In the genomic region with DNA sequence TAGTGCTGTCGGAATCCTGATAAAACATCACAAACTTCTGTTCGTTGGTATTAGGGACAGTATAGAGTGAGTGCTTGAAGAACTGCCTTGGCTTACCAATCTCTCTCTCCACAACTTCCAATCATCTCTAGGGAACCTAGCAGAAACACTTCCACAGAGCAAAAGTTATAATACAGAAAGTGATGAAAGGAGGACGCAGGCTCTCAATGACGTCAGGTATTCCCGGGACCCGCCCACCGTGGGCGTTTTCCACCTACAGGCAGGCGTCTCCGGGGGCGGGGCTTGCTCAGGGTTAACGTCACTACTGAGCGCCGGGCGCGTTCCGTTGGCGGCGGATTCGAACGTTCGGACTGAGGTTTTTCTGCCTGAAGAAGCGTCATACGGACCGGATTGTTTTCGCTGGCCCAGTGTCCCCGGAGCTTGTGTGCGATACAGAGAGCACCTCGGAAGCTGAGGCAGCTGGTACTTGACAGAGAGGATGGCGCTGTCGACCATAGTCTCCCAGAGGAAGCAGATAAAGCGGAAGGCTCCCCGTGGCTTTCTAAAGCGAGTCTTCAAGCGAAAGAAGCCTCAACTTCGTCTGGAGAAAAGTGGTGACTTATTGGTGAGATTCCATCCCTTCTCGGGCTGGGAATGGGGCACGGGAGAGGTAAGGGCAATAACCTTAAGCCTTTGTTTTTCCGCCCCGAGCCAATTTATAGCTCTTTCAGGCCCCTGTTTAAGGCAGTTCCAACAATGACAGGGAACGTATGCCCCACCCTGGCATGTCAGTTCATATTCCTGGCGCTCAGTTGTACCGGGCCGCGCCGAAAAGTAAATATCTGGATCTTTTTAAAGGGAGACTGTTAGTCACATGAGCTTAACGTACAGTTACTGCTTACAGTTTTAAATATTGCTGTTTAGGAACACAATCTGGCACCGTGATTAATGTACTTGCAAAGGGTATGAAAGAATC, we compare ENCODE assay signal across 9 cellular contexts. TPM values are rescaled to one million over a fixed set of nuclear protein-coding genes. Genes with fewer than 3 reads are reported as not detected.
DNase-seq lines count a peak whose midpoint lies in the region; ATAC-seq, FAIRE-seq and TF ChIP-seq lines count a peak whose summit lies in the region.
"Had no signal": no experiment of that assay in that cellular context is flagged by ENCODE, and none has a peak within 500 bp of the region (broad histone marks: within the 10 kb centered on the region; RNA-seq: fewer than 3 reads in every experiment).

A gene (plus strand): TSS at position 320 of the 955 bp plus-strand sequence. CDS start 159 bp downstream, at position 479.

- DNase-seq in Ammon's horn (ENCODE audit: low spot score) (peak; percentile 78), NCI-H345 (lab: John Stamatoyannopoulos, UW) (peak; percentile 90), keratinocyte (ENCODE audit: low read depth, low spot score) (peak; percentile 38)
- peak; percentile 71 to 92 (median 74) for DNase-seq in activated CD4-positive, CD25-positive, alpha-beta regulatory T cell (lab: John Stamatoyannopoulos, UW)
- DNase-seq in central memory CD8-positive, alpha-beta T cell (ENCODE audit: low spot score in 2 of 2): peak; percentile 67 to 70
- peak; percentile 70 to 94 for DNase-seq in stimulated activated CD4-positive, alpha-beta T cell treated with anti-CD3 and anti-CD28 coated beads, Interleukin-15, amount 100 ng/mL, for 1 hour (ENCODE audit: low read depth in 1 of 2, low spot score in 1 of 2)

- H3K4me3 Mint-ChIP-seq in central memory CD8-positive, alpha-beta T cell: no peak within 1 kb of the TSS
- H3K4me3 Mint-ChIP-seq: dendritic cell treated with granulocyte-macrophage colony-stimulating factor and Interleukin-4, amounts not matched to agents 40 ng/mL and 50 ng/mL, for 4 days had no signal

- peak within 1 kb of the TSS; percentile 100 for H2AFZ ChIP-seq in keratinocyte (ENCODE audit: control insufficient read depth, low read length)

- no peak within 1 kb of the TSS for H3K27ac Mint-ChIP-seq in central memory CD8-positive, alpha-beta T cell (ENCODE audit: low read depth)
- H3K27ac Mint-ChIP-seq: dendritic cell treated with granulocyte-macrophage colony-stimulating factor and Interleukin-4, amounts not matched to agents 40 ng/mL and 50 ng/mL, for 4 days had no signal

- peak within 1 kb of the TSS; percentile 51 to 96 (median 91) for H3K4me3 ChIP-seq in keratinocyte (ENCODE audit: control insufficient read depth in 2 of 3, extremely low read depth in 1 of 3, insufficient read depth in 2 of 3, low read depth in 1 of 3, low read length in 3 of 3)

- no peaks in the 10 kb centered on the region for H3K27me3 Mint-ChIP-seq in central memory CD8-positive, alpha-beta T cell
- H3K27me3 Mint-ChIP-seq: dendritic cell treated with granulocyte-macrophage colony-stimulating factor and Interleukin-4, amounts not matched to agents 40 ng/mL and 50 ng/mL, for 4 days had no signal

- H3K4me1 Mint-ChIP-seq in central memory CD8-positive, alpha-beta T cell: peaks cover 6% of the 10 kb centered on the region

- H3K27me3 ChIP-seq in keratinocyte (ENCODE audit: control insufficient read depth, extremely low read depth, insufficient read depth, low read length): no peaks in the 10 kb centered on the region

- peak within 1 kb of the TSS; percentile 85 for H3K9ac ChIP-seq in keratinocyte (ENCODE audit: control insufficient read depth, extremely low read depth, insufficient read depth, low read length)

- no peaks in the 10 kb centered on the region for H3K36me3 ChIP-seq in keratinocyte (ENCODE audit: control insufficient read depth in 2 of 2, extremely low read depth in 1 of 2, insufficient read depth in 2 of 2, low read length in 2 of 2)

- H3K9me1 ChIP-seq in keratinocyte (ENCODE audit: control insufficient read depth, extremely low read depth, insufficient read depth, low read length): no peaks in the 10 kb centered on the region

- H3K36me3 Mint-ChIP-seq in central memory CD8-positive, alpha-beta T cell (ENCODE audit: insufficient read depth): peaks cover 2% of the 10 kb centered on the region

- ATAC-seq in GM19043 (IDR thresholded peaks at IDR 0.05; ENCODE audit: low read depth, unreplicated experiment) (peak; percentile 95), HG03342 (IDR thresholded peaks at IDR 0.05; ENCODE audit: unreplicated experiment) (peak; percentile 96)
- ATAC-seq in central memory CD8-positive, alpha-beta T cell (replicated peaks; ENCODE audit: extremely low read depth, poor library complexity, severe bottlenecking): peak; percentile 72

- H3K9me3 ChIP-seq in keratinocyte (ENCODE audit: control insufficient read depth, low read depth, low read length): no peaks in the 10 kb centered on the region

- H3K4me1 ChIP-seq in keratinocyte (ENCODE audit: control insufficient read depth, extremely low read depth, insufficient read depth, low read length): peaks cover 10% of the 10 kb centered on the region

- TF ChIP-seq CTCF in keratinocyte (optimal IDR thresholded peaks at IDR 0.05 in 1 of 3, IDR thresholded peaks at IDR 0.05 in 1 of 3, conservative IDR thresholded peaks at IDR 0.05 in 1 of 3; ENCODE audit: extremely low read depth in 1 of 3, insufficient read depth in 2 of 3, low read length in 3 of 3): no peak

- peaks cover 33% of the 10 kb centered on the region for H3K79me2 ChIP-seq in keratinocyte (ENCODE audit: control insufficient read depth, insufficient read depth, low read length)

- H4K20me1 ChIP-seq in keratinocyte (ENCODE audit: control insufficient read depth, extremely low read depth, insufficient read depth, low read length): no peaks in the 10 kb centered on the region

- H3K4me2 ChIP-seq in keratinocyte (ENCODE audit: control insufficient read depth, extremely low read depth, insufficient read depth, low read depth, low read length): peak within 1 kb of the TSS; percentile 93

- H3K9me3 Mint-ChIP-seq in central memory CD8-positive, alpha-beta T cell: no peaks in the 10 kb centered on the region
- H3K9me3 Mint-ChIP-seq: dendritic cell treated with granulocyte-macrophage colony-stimulating factor and Interleukin-4, amounts not matched to agents 40 ng/mL and 50 ng/mL, for 4 days had no signal

- dilution Hi-C loops in keratinocyte (cut with MboI; ENCODE audit: extremely low pct_ligation_motif_present, low sequenced_read_pairs): no loop called here

- peak; percentile 68 for FAIRE-seq in keratinocyte (lab: Jason Lieb, UNC)

- peak within 1 kb of the TSS; percentile 81 for H3K27ac ChIP-seq in keratinocyte (ENCODE audit: control insufficient read depth, insufficient read depth, low read length)

RNA-seq across cellular contexts. Expression of the gene that starts here (rescaled TPM):
- polyA plus RNA-seq in keratinocyte: 3.7 to 20.9 TPM (median 14.5 TPM) in 3 replicates
- 8.2 TPM for polyA plus RNA-seq in keratinocyte (2011; ENCODE audit: low read depth)
- polyA plus RNA-seq in keratinocyte (2011; cell fraction: cytosol; rRNA removed): 6.7 and 8.8 TPM in 2 replicates
- 2.5 and 3.3 TPM in 2 replicates for polyA plus RNA-seq in keratinocyte (2011; cell fraction: nucleus; rRNA removed)
- 1.6 and 25.3 TPM in 2 replicates for polyA plus RNA-seq in keratinocyte (2012; ENCODE audit: low replicate concordance)
- 0.46 to 7.6 TPM in 2 of 3 replicates, not detected in the other for polyA minus RNA-seq in keratinocyte
- polyA minus RNA-seq in keratinocyte (2011; cell fraction: cytosol; rRNA and poly(A)+ RNA removed): not detected
- 1.2 TPM in 1 of 2 replicates, not detected in the other for polyA minus RNA-seq in keratinocyte (2011; cell fraction: nucleus; rRNA and poly(A)+ RNA removed)

Comparison
In these comparisons a context has a peak if more than half of its experiments do, and no peak if none do; other contexts are left out.
1. Peak in every context shown above with its lines: DNase-seq, ATAC-seq, H3K4me3 ChIP-seq and H3K27ac ChIP-seq.
2. DNase-seq: peak in every context shown above with its lines; median percentile 90 in NCI-H345; 82 in stimulated activated CD4-positive, alpha-beta T cell treated with anti-CD3 and anti-CD28 coated beads, Interleukin-15, amount 100 ng/mL, for 1 hour; 78 in Ammon's horn; 74 in activated CD4-positive, CD25-positive, alpha-beta regulatory T cell; 68 in central memory CD8-positive, alpha-beta T cell; 38 in keratinocyte.